ENCODE assay signal across 1 cellular context in the genomic region with DNA sequence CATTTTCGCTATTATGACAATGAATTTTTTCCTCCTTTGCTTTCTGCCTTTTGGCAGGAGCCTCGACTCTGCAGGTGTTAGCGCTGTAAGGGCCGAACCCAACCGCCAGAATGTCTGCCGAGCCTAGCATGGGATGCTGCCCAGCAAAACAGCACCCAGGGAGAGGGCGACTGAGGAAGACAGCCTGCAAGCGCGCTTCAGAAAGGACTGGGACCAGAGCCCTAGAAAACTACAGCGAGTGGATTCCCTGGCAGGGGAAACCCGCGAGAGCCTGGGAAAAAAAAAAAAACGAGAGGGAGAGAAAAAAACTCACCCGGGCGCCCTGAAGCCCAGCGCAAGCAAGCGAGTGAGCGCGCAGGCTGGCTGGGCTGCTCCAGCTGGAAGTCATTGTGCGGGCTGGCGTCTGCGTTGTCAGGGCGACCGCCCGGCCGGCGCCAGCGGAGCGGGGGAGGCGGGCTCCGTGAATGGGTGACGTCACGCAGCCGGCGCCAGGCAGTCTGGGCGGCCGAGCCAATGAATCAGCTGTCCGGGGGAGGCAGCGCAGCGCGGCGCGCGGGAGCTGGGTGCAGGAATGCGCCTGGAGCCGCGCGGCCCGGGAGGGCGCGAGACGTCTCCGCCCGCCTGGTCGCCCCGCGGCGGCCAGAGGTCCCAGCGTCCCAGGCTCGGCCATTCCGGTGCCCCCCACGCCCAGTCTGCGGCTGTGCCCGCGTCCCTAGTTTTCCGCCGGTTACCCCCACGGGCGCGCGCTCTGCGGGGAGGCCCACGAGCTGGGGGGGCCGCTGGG.
TF ChIP-seq lines count a peak whose summit lies in the region.

No MANE protein-coding gene starts in this region.

TF ChIP-seq in H1, 55 proteins besides CTCF, POLR2A, EP300 and RAD21 (continued from another document):
- TF ChIP-seq, protein P1, sequence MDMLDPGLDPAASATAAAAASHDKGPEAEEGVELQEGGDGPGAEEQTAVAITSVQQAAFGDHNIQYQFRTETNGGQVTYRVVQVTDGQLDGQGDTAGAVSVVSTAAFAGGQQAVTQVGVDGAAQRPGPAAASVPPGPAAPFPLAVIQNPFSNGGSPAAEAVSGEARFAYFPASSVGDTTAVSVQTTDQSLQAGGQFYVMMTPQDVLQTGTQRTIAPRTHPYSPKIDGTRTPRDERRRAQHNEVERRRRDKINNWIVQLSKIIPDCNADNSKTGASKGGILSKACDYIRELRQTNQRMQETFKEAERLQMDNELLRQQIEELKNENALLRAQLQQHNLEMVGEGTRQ (IDR thresholded peaks at IDR 0.05; ENCODE audit: low read length), result no peak
- TF ChIP-seq PHF8 (conservative IDR thresholded peaks at IDR 0.05; ENCODE audit: low read depth, low read length) (peak; percentile 78), BCL11A (IDR thresholded peaks at IDR 0.05; ENCODE audit: low read depth in 2 of 2, low read length in 2 of 2) (no peak), SP2 (IDR thresholded peaks at IDR 0.05; ENCODE audit: low read length) (no peak), SP1 (IDR thresholded peaks at IDR 0.05; ENCODE audit: low read depth, low read length) (no peak), SIRT6 (IDR thresholded peaks at IDR 0.05; ENCODE audit: low read length) (no peak), SIN3A (conservative IDR thresholded peaks at IDR 0.05 in 1 of 2, IDR thresholded peaks at IDR 0.05 in 1 of 2; ENCODE audit: low read depth in 1 of 2, low read length in 2 of 2) (peak; percentile 99 to 100), EGR1 (IDR thresholded peaks at IDR 0.05; ENCODE audit: borderline replicate concordance, low read depth, low read length) (peak; percentile 55; the same call in 1 of the 2 replicates), SIX5 (IDR thresholded peaks at IDR 0.05; ENCODE audit: low read depth, low read length) (no peak), NANOG (IDR thresholded peaks at IDR 0.05; ENCODE audit: insufficient read depth, low read depth, low read length, poor library complexity, severe bottlenecking) (no peak), ASH2L (IDR thresholded peaks at IDR 0.05; ENCODE audit: low read length) (peak; percentile 41), CBX8 (IDR thresholded peaks at IDR 0.05; ENCODE audit: borderline replicate concordance, low read depth, low read length) (no peak), CBX5 (IDR thresholded peaks at IDR 0.05; ENCODE audit: low read depth, low read length) (no peak), GTF2F1 (IDR thresholded peaks at IDR 0.05; ENCODE audit: borderline replicate concordance, low read depth, low read length) (no peak), YY1 (IDR thresholded peaks at IDR 0.05; ENCODE audit: low read depth, low read length) (0 out of 2 replicates have a peak, but pooled peaks have one; percentile 26), CEBPB (IDR thresholded peaks at IDR 0.05; ENCODE audit: low read depth, low read length) (peak; percentile 20; the same call in 1 of the 2 replicates), SRF (IDR thresholded peaks at IDR 0.05; ENCODE audit: low read depth, low read length) (0 out of 2 replicates have a peak, but pooled peaks have one; percentile 2), TCF12 (IDR thresholded peaks at IDR 0.05; ENCODE audit: low read depth, low read length) (no peak), HDAC2 (IDR thresholded peaks at IDR 0.05; ENCODE audit: borderline replicate concordance in 1 of 2, low read depth in 2 of 2, low read length in 2 of 2) (peak; percentile 42 to 97; a peak in 2 of 4 replicates), MAFK (IDR thresholded peaks at IDR 0.05; ENCODE audit: low read depth, low read length) (no peak), FOSL1 (IDR thresholded peaks at IDR 0.05; ENCODE audit: insufficient read depth, low read depth, low read length) (no peak), EZH2 (IDR thresholded peaks at IDR 0.05; ENCODE audit: low read depth, low read length, severe bottlenecking) (no peak), SUZ12 (IDR thresholded peaks at IDR 0.05; ENCODE audit: low read length) (no peak), RBBP5 (IDR thresholded peaks at IDR 0.05; ENCODE audit: borderline replicate concordance, low read depth, low read length) (peak; percentile 89), CREB1 (IDR thresholded peaks at IDR 0.05) (peak; percentile 94), KDM4A (IDR thresholded peaks at IDR 0.05; ENCODE audit: low read depth, low read length, severe bottlenecking) (peak; percentile 40), NRF1 (IDR thresholded peaks at IDR 0.05; ENCODE audit: low read depth, low read length) (no peak), JUND (IDR thresholded peaks at IDR 0.05; ENCODE audit: low read length) (peak; percentile 92), RFX5 (IDR thresholded peaks at IDR 0.05; ENCODE audit: borderline replicate concordance, low read depth, low read length) (no peak), TAF7 (optimal IDR thresholded peaks at IDR 0.05; ENCODE audit: borderline replicate concordance, low read depth, low read length) (peak; percentile 72), POLR2AphosphoS5 (IDR thresholded peaks at IDR 0.05; ENCODE audit: low read depth, low read length) (peak; percentile 80), CTBP2 (IDR thresholded peaks at IDR 0.05; ENCODE audit: borderline replicate concordance, insufficient read depth, insufficient read length, low read length) (no peak), SP4 (IDR thresholded peaks at IDR 0.05; ENCODE audit: low read length) (no peak), POU5F1 (IDR thresholded peaks at IDR 0.05; ENCODE audit: low read depth, low read length) (no peak), KDM1A (IDR thresholded peaks at IDR 0.05; ENCODE audit: borderline replicate concordance, low read length) (no peak)
- TF ChIP-seq, protein P2, sequence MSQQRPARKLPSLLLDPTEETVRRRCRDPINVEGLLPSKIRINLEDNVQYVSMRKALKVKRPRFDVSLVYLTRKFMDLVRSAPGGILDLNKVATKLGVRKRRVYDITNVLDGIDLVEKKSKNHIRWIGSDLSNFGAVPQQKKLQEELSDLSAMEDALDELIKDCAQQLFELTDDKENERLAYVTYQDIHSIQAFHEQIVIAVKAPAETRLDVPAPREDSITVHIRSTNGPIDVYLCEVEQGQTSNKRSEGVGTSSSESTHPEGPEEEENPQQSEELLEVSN (IDR thresholded peaks at IDR 0.05), result peak; percentile 40
- TF ChIP-seq, protein P3, sequence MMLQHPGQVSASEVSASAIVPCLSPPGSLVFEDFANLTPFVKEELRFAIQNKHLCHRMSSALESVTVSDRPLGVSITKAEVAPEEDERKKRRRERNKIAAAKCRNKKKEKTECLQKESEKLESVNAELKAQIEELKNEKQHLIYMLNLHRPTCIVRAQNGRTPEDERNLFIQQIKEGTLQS (IDR thresholded peaks at IDR 0.05; ENCODE audit: insufficient read depth, low read depth, low read length), result no peak
- TF ChIP-seq, protein P4, sequence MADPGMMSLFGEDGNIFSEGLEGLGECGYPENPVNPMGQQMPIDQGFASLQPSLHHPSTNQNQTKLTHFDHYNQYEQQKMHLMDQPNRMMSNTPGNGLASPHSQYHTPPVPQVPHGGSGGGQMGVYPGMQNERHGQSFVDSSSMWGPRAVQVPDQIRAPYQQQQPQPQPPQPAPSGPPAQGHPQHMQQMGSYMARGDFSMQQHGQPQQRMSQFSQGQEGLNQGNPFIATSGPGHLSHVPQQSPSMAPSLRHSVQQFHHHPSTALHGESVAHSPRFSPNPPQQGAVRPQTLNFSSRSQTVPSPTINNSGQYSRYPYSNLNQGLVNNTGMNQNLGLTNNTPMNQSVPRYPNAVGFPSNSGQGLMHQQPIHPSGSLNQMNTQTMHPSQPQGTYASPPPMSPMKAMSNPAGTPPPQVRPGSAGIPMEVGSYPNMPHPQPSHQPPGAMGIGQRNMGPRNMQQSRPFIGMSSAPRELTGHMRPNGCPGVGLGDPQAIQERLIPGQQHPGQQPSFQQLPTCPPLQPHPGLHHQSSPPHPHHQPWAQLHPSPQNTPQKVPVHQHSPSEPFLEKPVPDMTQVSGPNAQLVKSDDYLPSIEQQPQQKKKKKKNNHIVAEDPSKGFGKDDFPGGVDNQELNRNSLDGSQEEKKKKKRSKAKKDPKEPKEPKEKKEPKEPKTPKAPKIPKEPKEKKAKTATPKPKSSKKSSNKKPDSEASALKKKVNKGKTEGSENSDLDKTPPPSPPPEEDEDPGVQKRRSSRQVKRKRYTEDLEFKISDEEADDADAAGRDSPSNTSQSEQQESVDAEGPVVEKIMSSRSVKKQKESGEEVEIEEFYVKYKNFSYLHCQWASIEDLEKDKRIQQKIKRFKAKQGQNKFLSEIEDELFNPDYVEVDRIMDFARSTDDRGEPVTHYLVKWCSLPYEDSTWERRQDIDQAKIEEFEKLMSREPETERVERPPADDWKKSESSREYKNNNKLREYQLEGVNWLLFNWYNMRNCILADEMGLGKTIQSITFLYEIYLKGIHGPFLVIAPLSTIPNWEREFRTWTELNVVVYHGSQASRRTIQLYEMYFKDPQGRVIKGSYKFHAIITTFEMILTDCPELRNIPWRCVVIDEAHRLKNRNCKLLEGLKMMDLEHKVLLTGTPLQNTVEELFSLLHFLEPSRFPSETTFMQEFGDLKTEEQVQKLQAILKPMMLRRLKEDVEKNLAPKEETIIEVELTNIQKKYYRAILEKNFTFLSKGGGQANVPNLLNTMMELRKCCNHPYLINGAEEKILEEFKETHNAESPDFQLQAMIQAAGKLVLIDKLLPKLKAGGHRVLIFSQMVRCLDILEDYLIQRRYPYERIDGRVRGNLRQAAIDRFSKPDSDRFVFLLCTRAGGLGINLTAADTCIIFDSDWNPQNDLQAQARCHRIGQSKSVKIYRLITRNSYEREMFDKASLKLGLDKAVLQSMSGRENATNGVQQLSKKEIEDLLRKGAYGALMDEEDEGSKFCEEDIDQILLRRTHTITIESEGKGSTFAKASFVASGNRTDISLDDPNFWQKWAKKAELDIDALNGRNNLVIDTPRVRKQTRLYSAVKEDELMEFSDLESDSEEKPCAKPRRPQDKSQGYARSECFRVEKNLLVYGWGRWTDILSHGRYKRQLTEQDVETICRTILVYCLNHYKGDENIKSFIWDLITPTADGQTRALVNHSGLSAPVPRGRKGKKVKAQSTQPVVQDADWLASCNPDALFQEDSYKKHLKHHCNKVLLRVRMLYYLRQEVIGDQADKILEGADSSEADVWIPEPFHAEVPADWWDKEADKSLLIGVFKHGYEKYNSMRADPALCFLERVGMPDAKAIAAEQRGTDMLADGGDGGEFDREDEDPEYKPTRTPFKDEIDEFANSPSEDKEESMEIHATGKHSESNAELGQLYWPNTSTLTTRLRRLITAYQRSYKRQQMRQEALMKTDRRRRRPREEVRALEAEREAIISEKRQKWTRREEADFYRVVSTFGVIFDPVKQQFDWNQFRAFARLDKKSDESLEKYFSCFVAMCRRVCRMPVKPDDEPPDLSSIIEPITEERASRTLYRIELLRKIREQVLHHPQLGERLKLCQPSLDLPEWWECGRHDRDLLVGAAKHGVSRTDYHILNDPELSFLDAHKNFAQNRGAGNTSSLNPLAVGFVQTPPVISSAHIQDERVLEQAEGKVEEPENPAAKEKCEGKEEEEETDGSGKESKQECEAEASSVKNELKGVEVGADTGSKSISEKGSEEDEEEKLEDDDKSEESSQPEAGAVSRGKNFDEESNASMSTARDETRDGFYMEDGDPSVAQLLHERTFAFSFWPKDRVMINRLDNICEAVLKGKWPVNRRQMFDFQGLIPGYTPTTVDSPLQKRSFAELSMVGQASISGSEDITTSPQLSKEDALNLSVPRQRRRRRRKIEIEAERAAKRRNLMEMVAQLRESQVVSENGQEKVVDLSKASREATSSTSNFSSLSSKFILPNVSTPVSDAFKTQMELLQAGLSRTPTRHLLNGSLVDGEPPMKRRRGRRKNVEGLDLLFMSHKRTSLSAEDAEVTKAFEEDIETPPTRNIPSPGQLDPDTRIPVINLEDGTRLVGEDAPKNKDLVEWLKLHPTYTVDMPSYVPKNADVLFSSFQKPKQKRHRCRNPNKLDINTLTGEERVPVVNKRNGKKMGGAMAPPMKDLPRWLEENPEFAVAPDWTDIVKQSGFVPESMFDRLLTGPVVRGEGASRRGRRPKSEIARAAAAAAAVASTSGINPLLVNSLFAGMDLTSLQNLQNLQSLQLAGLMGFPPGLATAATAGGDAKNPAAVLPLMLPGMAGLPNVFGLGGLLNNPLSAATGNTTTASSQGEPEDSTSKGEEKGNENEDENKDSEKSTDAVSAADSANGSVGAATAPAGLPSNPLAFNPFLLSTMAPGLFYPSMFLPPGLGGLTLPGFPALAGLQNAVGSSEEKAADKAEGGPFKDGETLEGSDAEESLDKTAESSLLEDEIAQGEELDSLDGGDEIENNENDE (IDR thresholded peaks at IDR 0.05; ENCODE audit: insufficient replicate concordance, low read length), result no peak
- TF ChIP-seq, protein P5, sequence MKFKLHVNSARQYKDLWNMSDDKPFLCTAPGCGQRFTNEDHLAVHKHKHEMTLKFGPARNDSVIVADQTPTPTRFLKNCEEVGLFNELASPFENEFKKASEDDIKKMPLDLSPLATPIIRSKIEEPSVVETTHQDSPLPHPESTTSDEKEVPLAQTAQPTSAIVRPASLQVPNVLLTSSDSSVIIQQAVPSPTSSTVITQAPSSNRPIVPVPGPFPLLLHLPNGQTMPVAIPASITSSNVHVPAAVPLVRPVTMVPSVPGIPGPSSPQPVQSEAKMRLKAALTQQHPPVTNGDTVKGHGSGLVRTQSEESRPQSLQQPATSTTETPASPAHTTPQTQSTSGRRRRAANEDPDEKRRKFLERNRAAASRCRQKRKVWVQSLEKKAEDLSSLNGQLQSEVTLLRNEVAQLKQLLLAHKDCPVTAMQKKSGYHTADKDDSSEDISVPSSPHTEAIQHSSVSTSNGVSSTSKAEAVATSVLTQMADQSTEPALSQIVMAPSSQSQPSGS (IDR thresholded peaks at IDR 0.05; ENCODE audit: low read length), result no peak
- TF ChIP-seq, protein P6, sequence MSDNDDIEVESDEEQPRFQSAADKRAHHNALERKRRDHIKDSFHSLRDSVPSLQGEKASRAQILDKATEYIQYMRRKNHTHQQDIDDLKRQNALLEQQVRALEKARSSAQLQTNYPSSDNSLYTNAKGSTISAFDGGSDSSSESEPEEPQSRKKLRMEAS (IDR thresholded peaks at IDR 0.05), result peak; percentile 60
TF ChIP-seq in H1: peak in this region for 23.
